ENCODE assay signal across 8 cellular contexts in the genomic region with DNA sequence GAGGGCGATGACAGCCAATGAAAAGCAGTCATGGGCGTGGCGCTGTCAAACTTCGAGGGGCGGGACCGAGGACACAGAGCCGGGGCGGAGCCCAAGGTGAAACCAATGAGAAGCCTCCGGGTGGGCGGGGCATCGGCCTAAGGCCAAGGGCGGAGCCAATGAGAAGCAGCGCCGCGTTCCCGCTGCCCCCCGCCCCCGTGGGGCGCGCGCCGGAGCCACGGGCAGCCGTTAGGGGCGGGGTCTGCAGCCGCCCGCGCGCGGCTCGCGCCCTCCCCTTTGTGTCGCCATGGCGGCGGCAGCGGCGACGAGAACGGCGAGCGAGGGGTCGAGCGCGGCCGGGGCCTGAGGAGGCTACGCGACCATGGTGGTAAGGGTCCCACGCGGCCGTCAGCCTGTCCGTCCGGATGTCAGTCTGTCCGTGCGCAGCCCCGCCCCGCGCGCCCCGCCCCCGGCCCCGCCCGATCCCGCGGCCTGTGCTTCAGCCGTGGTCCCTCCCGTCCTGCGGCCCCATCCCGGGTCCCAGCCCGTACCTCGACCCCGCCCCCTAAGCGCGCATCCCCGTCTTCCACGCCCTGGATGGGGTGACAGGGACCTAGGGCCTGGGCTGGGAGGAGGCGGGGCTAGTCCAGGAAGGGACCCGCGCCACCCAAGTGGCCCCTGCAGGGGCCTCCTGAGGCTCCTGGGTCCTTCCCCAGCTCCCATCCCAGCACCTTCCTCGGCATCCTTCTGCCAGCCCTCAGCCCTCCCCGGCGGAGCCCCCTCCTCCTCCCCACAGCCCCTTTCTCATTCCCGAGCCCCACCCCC. TPM values are rescaled to one million over a fixed set of nuclear protein-coding genes. Genes with fewer than 3 reads are reported as not detected.
DNase-seq lines count a peak whose midpoint lies in the region; ATAC-seq and TF ChIP-seq lines count a peak whose summit lies in the region.

Gene ARHGAP33 (plus strand): TSS at position 267 of the 804 bp plus-strand sequence. CDS start 95 bp downstream, at position 362.

- TF ChIP-seq CTCF in epithelial cell of esophagus (IDR thresholded peaks at IDR 0.05; ENCODE audit: insufficient read depth, low read depth, low read length, missing control alignments), result no peak

- H3K4me3 ChIP-seq in epithelial cell of esophagus (ENCODE audit: low read length), result peak within 1 kb of the TSS; percentile 40
- peak within 1 kb of the TSS; percentile 52 for H3K4me3 ChIP-seq in mononuclear cell (ENCODE audit: low read length)

- ATAC-seq in GM21576 (IDR thresholded peaks at IDR 0.05; ENCODE audit: unreplicated experiment), result peak; percentile 89

- no peaks in the 10 kb centered on the region for H3K9me3 Mint-ChIP-seq in IgD-negative memory B cell

- peak within 1 kb of the TSS in 1 of 3 donors; percentile 92 for H3K27ac Mint-ChIP-seq in IgD-negative memory B cell

- H3K36me3 Mint-ChIP-seq in IgD-negative memory B cell, result peaks cover 6% of the 10 kb centered on the region

- H3K9me3 ChIP-seq in mononuclear cell (ENCODE audit: low read depth, low read length), result no peaks in the 10 kb centered on the region

- H3K4me3 Mint-ChIP-seq in IgD-negative memory B cell, result peak within 1 kb of the TSS; percentile 79 to 94 (median 88)

- H3K27me3 Mint-ChIP-seq in IgD-negative memory B cell, result no peaks in the 10 kb centered on the region

- H3K27me3 ChIP-seq in mononuclear cell (ENCODE audit: insufficient read depth, low read length), result no peaks in the 10 kb centered on the region

- H3K4me1 Mint-ChIP-seq in IgD-negative memory B cell, result peaks cover 0 to 10% (median 9%) of the 10 kb centered on the region in 3 donors

- DNase-seq in DMS153 (lab: John Stamatoyannopoulos, UW) (peak; percentile 95), OCI-M1 (lab: John Stamatoyannopoulos, UW) (peak; percentile 99), activated T-cell treated with anti-CD3 and anti-CD28 coated beads for 1 hour (ENCODE audit: low read depth) (peak; percentile 99), epithelial cell of esophagus (ENCODE audit: low read depth) (peak; percentile 96)
- DNase-seq in stimulated activated CD8-positive, alpha-beta memory T cell treated with anti-CD3 and anti-CD28 coated beads, Interleukin-2, amount 100 ng/mL, for 48 hours (ENCODE audit: low read depth in 2 of 2), result peak; percentile 100

- H3K4me1 ChIP-seq in mononuclear cell (ENCODE audit: insufficient read depth, low read length), result peaks cover 12% of the 10 kb centered on the region

RNA-seq across cellular contexts. Expression of gene ARHGAP33, which starts in this region (rescaled TPM):
- not detected for polyA plus RNA-seq in IgD-negative memory B cell
- 4.1 TPM for total RNA-seq in mononuclear cell

Comparison
In these comparisons a context has a peak if more than half of its experiments do, and no peak if none do; other contexts are left out.
1. Peak in every context shown above with its lines: DNase-seq, ATAC-seq and H3K4me3 ChIP-seq.